ENCODE assay signal across 10 cellular contexts in the genomic region with DNA sequence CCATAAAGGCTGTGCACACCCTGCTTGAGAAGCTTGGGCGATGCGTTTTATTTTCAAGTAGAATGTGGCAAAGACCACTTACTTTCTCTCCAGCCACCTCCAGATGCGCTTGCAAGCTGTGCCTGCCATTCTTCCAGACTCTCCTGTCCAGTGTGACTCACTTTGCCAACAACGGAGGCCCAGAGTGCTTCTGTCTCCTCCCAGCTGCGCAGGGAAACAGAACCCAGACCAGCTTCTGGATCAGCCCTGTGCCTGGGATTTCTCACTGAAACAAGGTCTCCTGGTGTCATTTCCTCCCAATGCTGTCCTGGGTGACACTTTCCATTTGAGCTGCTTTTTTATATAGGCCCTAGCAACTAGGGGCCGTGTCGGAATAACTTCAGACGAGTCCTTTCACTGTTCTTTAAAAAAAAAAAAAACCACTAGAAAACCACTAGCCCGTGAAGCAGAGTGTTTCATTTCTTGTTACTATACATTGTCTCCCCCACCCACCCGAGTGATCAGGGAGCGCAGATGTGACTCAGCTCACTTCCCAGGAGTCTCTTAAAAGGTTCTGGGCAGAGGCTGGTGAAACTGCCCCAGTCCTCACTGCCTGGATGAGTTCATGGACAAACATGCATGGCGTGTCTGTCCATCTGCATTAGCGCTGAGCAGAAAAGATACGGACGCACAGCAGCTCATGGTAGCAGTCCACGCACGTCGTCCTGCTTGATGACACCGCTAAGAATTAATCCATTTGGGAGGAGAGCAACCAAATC. TPM values are rescaled to one million over a fixed set of nuclear protein-coding genes. Genes with fewer than 3 reads are reported as not detected.
DNase-seq lines count a peak whose midpoint lies in the region; ATAC-seq and TF ChIP-seq lines count a peak whose summit lies in the region.
"Had no signal": no experiment of that assay in that cellular context is flagged by ENCODE, and none has a peak within 500 bp of the region (broad histone marks: within the 10 kb centered on the region; RNA-seq: fewer than 3 reads in every experiment).

No MANE protein-coding gene starts in this region.

- H3K9ac ChIP-seq in DND-41 (ENCODE audit: low read depth, low read length): no peak overlapping the region
- no peak overlapping the region for H3K9ac ChIP-seq in mesendoderm (ENCODE audit: low read length)

- H3K36me3 ChIP-seq in DND-41 (ENCODE audit: insufficient read depth, low read length) (0 out of 2 replicates have a peak, but pooled peaks cover 4% of the 10 kb centered on the region), mesendoderm (ENCODE audit: control insufficient read depth, insufficient read depth, low read length) (no peaks in the 10 kb centered on the region)

- DNase-seq in DND-41: no peak
- no peak for DNase-seq in left lobe of liver (ENCODE audit: low spot score)
- no peak for DNase-seq in mesendoderm
- DNase-seq in T-helper 2 cell treated with Interferon-gamma antibody and Interleukin-4, amounts not matched to agents 5 μg/mL and 100 μg/mL, for 36 hours (ENCODE audit: low spot score): no peak
- DNase-seq in NCI-H510A treated with DMSO at 0.1 percent for 48 hours (lab: John Stamatoyannopoulos, UW): no peak
- DNase-seq in NCI-H1092 treated with DMSO at 0.1 percent for 48 hours (lab: John Stamatoyannopoulos, UW): no peak
- DNase-seq: activated T-cell treated with anti-CD3 and anti-CD28 coated beads, Interleukin-2, amount 50 U/mL, for 24 hours; NCI-H2171 treated with DMSO at 0.1 percent for 48 hours had no signal

- no peak overlapping the region for H3K4me3 Mint-ChIP-seq in T-helper 2 cell treated with Interferon-gamma antibody and Interleukin-4, amounts not matched to agents 5 μg/mL and 100 μg/mL, for 36 hours
- H3K4me3 Mint-ChIP-seq: activated T-cell treated with anti-CD3 and anti-CD28 coated beads, Interleukin-2, amount 50 U/mL, for 24 hours had no signal

- H4K20me1 ChIP-seq in DND-41 (ENCODE audit: insufficient read depth, low read length): no peaks in the 10 kb centered on the region

- no peak overlapping the region for H3K4ac ChIP-seq in mesendoderm (ENCODE audit: low read depth, low read length)

- no peaks in the 10 kb centered on the region for H3K27me3 Mint-ChIP-seq in T-helper 2 cell treated with Interferon-gamma antibody and Interleukin-4, amounts not matched to agents 5 μg/mL and 100 μg/mL, for 36 hours (ENCODE audit: low read depth)
- H3K27me3 Mint-ChIP-seq: activated T-cell treated with anti-CD3 and anti-CD28 coated beads, Interleukin-2, amount 50 U/mL, for 24 hours had no signal

- H3K4me1 ChIP-seq in DND-41 (ENCODE audit: insufficient read depth, low read length) (no peaks in the 10 kb centered on the region), mesendoderm (ENCODE audit: control insufficient read depth, low read depth, low read length) (no peaks in the 10 kb centered on the region)

- no CpG with 5 or more reads among the region's 19 CpGs for WGBS in mesendoderm (ENCODE audit: extremely low coverage, insufficient coverage, low lambda C conversion rate)

- H3K4me1 Mint-ChIP-seq in T-helper 2 cell treated with Interferon-gamma antibody and Interleukin-4, amounts not matched to agents 5 μg/mL and 100 μg/mL, for 36 hours (ENCODE audit: low read depth): no peaks in the 10 kb centered on the region

- H3K79me2 ChIP-seq in DND-41 (ENCODE audit: insufficient read depth, low read length) (no peaks in the 10 kb centered on the region), mesendoderm (ENCODE audit: control insufficient read depth, insufficient read depth, low read length) (no peaks in the 10 kb centered on the region)

- no peak overlapping the region for H2BK15ac ChIP-seq in mesendoderm (replicated peaks; ENCODE audit: low read depth)

- no peak overlapping the region for H4K8ac ChIP-seq in mesendoderm (ENCODE audit: low read depth, low read length)

- no peak overlapping the region for H3K23ac ChIP-seq in mesendoderm (ENCODE audit: low read length)

- H3K79me1 ChIP-seq in mesendoderm (ENCODE audit: low read length): no peaks in the 10 kb centered on the region

- H3K4me3 ChIP-seq in DND-41 (ENCODE audit: low read depth in 1 of 2, low read length in 2 of 2) (no peak overlapping the region), mesendoderm (ENCODE audit: low read length) (no peak overlapping the region)

- no peak overlapping the region for H3K56ac ChIP-seq in mesendoderm (ENCODE audit: low read length)

- no peak overlapping the region for H3K18ac ChIP-seq in mesendoderm (ENCODE audit: low read length)

- H2AFZ ChIP-seq in DND-41 (ENCODE audit: low read depth, low read length): no peak overlapping the region

- H3K27me3 ChIP-seq in DND-41 (ENCODE audit: insufficient read depth, low read length, poor library complexity) (no peaks in the 10 kb centered on the region), mesendoderm (ENCODE audit: insufficient read depth, low read length, poor library complexity) (no peaks in the 10 kb centered on the region)

- H3K27ac ChIP-seq in DND-41 (ENCODE audit: low read length) (no peak overlapping the region), mesendoderm (ENCODE audit: low read depth, low read length) (no peak overlapping the region)

- no peaks in the 10 kb centered on the region for H3K36me3 Mint-ChIP-seq in T-helper 2 cell treated with Interferon-gamma antibody and Interleukin-4, amounts not matched to agents 5 μg/mL and 100 μg/mL, for 36 hours (ENCODE audit: low read depth)

- no peak overlapping the region for H4K5ac ChIP-seq in mesendoderm (ENCODE audit: low read length)

- ATAC-seq in DND-41 (ENCODE audit: insufficient read depth, low read depth): peak; percentile 33; the same call in 1 of the 3 replicates
- peak; percentile 81 for ATAC-seq in GM21360 (IDR thresholded peaks at IDR 0.05; ENCODE audit: unreplicated experiment)
- ATAC-seq in HG03565 (IDR thresholded peaks at IDR 0.05; ENCODE audit: unreplicated experiment): peak; percentile 79
- peak; percentile 36 for ATAC-seq in left lobe of liver

- H3K27ac Mint-ChIP-seq in T-helper 2 cell treated with Interferon-gamma antibody and Interleukin-4, amounts not matched to agents 5 μg/mL and 100 μg/mL, for 36 hours: no peak overlapping the region
- H3K27ac Mint-ChIP-seq: activated T-cell treated with anti-CD3 and anti-CD28 coated beads, Interleukin-2, amount 50 U/mL, for 24 hours had no signal

- H3K9me3 Mint-ChIP-seq in T-helper 2 cell treated with Interferon-gamma antibody and Interleukin-4, amounts not matched to agents 5 μg/mL and 100 μg/mL, for 36 hours: no peaks in the 10 kb centered on the region
- H3K9me3 Mint-ChIP-seq: activated T-cell treated with anti-CD3 and anti-CD28 coated beads, Interleukin-2, amount 50 U/mL, for 24 hours had no signal

- H3K9me3 ChIP-seq in DND-41 (ENCODE audit: insufficient read depth, low read length, severe bottlenecking): no peaks in the 10 kb centered on the region

- H2AK5ac ChIP-seq in mesendoderm (ENCODE audit: low read length): no peak overlapping the region

- H3K4me2 ChIP-seq in DND-41 (ENCODE audit: insufficient read depth, low read length) (no peak overlapping the region), mesendoderm (ENCODE audit: low read length) (no peak overlapping the region)

- H2BK5ac ChIP-seq in mesendoderm (ENCODE audit: low read length): no peak overlapping the region

- no peak overlapping the region for H2BK120ac ChIP-seq in mesendoderm (ENCODE audit: low read depth, low read length)

- no peak for TF ChIP-seq CTCF in DND-41 (IDR thresholded peaks at IDR 0.05; ENCODE audit: borderline replicate concordance, extremely low read depth, low read length, poor library complexity, severe bottlenecking)

RNA-seq across cellular contexts. Expression of a gene that starts 25.3 kb away (rescaled TPM):
- 410 TPM for total RNA-seq in left lobe of liver
- polyA plus RNA-seq in mesendoderm (2013, experiment 1 of 2): 1,661 TPM
- polyA plus RNA-seq in mesendoderm (2013, experiment 2 of 2): 1,744 TPM
